10 cellular contexts compared by ENCODE assay signal in the genomic region with DNA sequence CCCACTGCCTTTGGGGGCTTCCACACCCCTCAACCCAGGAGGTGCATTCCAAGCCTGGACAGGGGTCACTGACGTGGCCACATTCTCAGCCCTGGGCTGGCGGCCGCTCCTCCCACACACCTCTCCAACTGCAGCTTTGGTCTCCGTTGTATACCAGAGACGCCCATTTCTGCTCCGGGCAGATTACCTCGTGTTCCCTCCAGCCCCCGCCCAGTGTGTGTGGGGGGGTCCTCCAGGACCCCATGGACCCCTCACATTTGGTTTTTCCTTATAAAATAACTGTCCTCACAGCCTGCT. TPM values are rescaled to one million over a fixed set of nuclear protein-coding genes. Genes with fewer than 3 reads are reported as not detected.
DNase-seq lines count a peak whose midpoint lies in the region; ATAC-seq and TF ChIP-seq lines count a peak whose summit lies in the region.
"Had no signal": no experiment of that assay in that cellular context is flagged by ENCODE, and none has a peak within 500 bp of the region (broad histone marks: within the 10 kb centered on the region; RNA-seq: fewer than 3 reads in every experiment).

No MANE protein-coding gene starts in this region.

- no peaks in the 10 kb centered on the region for H3K36me3 Mint-ChIP-seq in nephron (ENCODE audit: low read depth)

- peaks cover 40% of the 10 kb centered on the region for H3K27me3 Mint-ChIP-seq in nephron (ENCODE audit: low read depth)

- no peak for TF ChIP-seq EP300 in Ishikawa (IDR thresholded peaks at IDR 0.05; ENCODE audit: borderline replicate concordance)

- ATAC-seq in GM19467 (IDR thresholded peaks at IDR 0.05; ENCODE audit: unreplicated experiment), result no peak
- no peak for ATAC-seq in HG03469 (IDR thresholded peaks at IDR 0.05; ENCODE audit: unreplicated experiment)

- peak; percentile 88 for DNase-seq in DMS53 (lab: John Stamatoyannopoulos, UW)
- no peak for DNase-seq in dorsolateral prefrontal cortex
- DNase-seq in DMS79 (lab: John Stamatoyannopoulos, UW), result no peak
- DNase-seq in NCI-H82 (lab: John Stamatoyannopoulos, UW), result no peak
- DNase-seq: MV-4-11 had no signal

- TF ChIP-seq RAD21 in Ishikawa (IDR thresholded peaks at IDR 0.05; ENCODE audit: low read depth), result no peak

- TF ChIP-seq CTCF in dorsolateral prefrontal cortex (IDR thresholded peaks at IDR 0.05 in 54 of 56, conservative IDR thresholded peaks at IDR 0.05 in 2 of 56; ENCODE audit: low read depth in 1 of 56, partially characterized antibody in 56 of 56) (no peak), nephron (IDR thresholded peaks at IDR 0.05; ENCODE audit: unreplicated experiment in 3 of 3) (no peak)

- H3K9me3 Mint-ChIP-seq in nephron, result no peaks in the 10 kb centered on the region

- H3K27me3 ChIP-seq in dorsolateral prefrontal cortex, result peaks cover 0 to 31% (median 4%) of the 10 kb centered on the region in 45 donors

- peak overlapping the region in 1 of 3 experiments; percentile 40 for H3K27ac Mint-ChIP-seq in nephron

- intact Hi-C loops in dorsolateral prefrontal cortex (cut with DNase I), result loop anchor here in 1 of 2 donors (10.0 kb wide), 2 partner anchors 53 to 83 kb away; a partner anchor contains a TSS

- H3K27ac ChIP-seq in dorsolateral prefrontal cortex, result peak overlapping the region in 1 of 59 donors; percentile 36

- peaks cover 6% of the 10 kb centered on the region for H3K4me1 Mint-ChIP-seq in nephron

- peak overlapping the region in 42 of 59 donors; percentile 7 to 73 (median 58) for H3K4me3 ChIP-seq in dorsolateral prefrontal cortex

- H3K4me3 Mint-ChIP-seq in nephron, result peak overlapping the region; percentile 63 to 75 (median 72)

TF ChIP-seq in Ishikawa, 13 proteins besides CTCF, POLR2A, EP300 and RAD21:
- TF ChIP-seq TAF1 (IDR thresholded peaks at IDR 0.05; ENCODE audit: low read depth), result no peak
- peak; percentile 60; the same call in 1 of the 2 replicates for TF ChIP-seq ZBTB7A (IDR thresholded peaks at IDR 0.05; ENCODE audit: low read depth)

RNA-seq across cellular contexts. Expression of a gene that starts 6.1 kb away (rescaled TPM):
- under 1 TPM in 2 of 120 experiments, not detected in 118; 0.28 to 0.63 TPM for total RNA-seq in dorsolateral prefrontal cortex
- total RNA-seq: spleen had no signal

RNA-seq across cellular contexts. Expression of a gene that starts 47.9 kb away (rescaled TPM):
- total RNA-seq in dorsolateral prefrontal cortex, result 10 to 100 TPM; 14.3 to 35.0 (median 23.4) TPM

RNA-seq across cellular contexts. Expression of a gene that starts 48.1 kb away (rescaled TPM):
- total RNA-seq in dorsolateral prefrontal cortex, result 100 to 1,000 TPM in 70 of 120 experiments, 10 to 100 TPM in 50; 67.4 to 194 (median 105) TPM

RNA-seq across cellular contexts. Expression of a gene that starts 54.7 kb away (rescaled TPM):
- 100 to 1,000 TPM in 3 of 120 experiments, 10 to 100 TPM in 113, 1 to 10 TPM in 4; 6.0 to 422 (median 18.9) TPM for total RNA-seq in dorsolateral prefrontal cortex
